Comparison of ENCODE assay signal across 22 cellular contexts in the genomic region with DNA sequence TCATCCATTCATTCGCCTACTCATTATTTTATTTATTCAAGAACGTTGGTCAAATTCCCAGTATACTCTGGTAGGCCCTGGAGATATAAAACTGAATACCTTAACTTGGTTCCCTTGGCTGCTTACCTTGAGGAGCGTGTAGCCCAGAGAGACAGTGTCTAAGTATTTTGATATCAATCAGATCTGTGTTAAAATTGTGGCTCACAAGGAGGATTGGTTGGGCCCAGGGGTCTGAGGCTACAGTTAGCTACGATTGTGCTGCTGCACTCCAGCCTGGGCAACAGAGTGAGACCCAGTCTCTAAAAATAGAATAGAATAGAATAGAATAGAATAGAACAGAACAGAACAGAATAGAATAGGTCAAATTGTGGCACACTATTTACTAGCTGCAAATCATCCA.
DNase-seq lines count a peak whose midpoint lies in the region; ATAC-seq and TF ChIP-seq lines count a peak whose summit lies in the region.
"Had no signal": no experiment of that assay in that cellular context is flagged by ENCODE, and none has a peak within 500 bp of the region (broad histone marks: within the 10 kb centered on the region; RNA-seq: fewer than 3 reads in every experiment).

No MANE protein-coding gene starts in this region.

- H3K4me1 Mint-ChIP-seq in nephron, result peaks cover 37% of the 10 kb centered on the region
- H3K4me1 Mint-ChIP-seq: CD4-positive, alpha-beta memory T cell; CD4-positive, CD25-positive, alpha-beta regulatory T cell; CD8-positive, alpha-beta memory T cell had no signal

- no peaks in the 10 kb centered on the region for H3K9me3 ChIP-seq in hepatocyte (ENCODE audit: low read depth)
- H3K9me3 ChIP-seq in SK-N-SH, result no peaks in the 10 kb centered on the region
- H3K9me3 ChIP-seq: BE2C, BLaER1 had no signal

- peaks cover under 1% of the 10 kb centered on the region for H3K9me3 Mint-ChIP-seq in nephron

- peak overlapping the region; percentile 75 for H3K27ac ChIP-seq in hepatocyte
- no peak overlapping the region for H3K27ac ChIP-seq in SK-N-SH (ENCODE audit: low read depth in 2 of 2, low read length in 1 of 2)
- H3K27ac ChIP-seq: BLaER1 had no signal

- H3F3A ChIP-seq in SK-N-SH (replicated peaks; ENCODE audit: insufficient read depth), result no peaks in the 10 kb centered on the region

- H3K27me3 ChIP-seq in hepatocyte (no peaks in the 10 kb centered on the region), SK-N-SH (ENCODE audit: insufficient read depth) (no peaks in the 10 kb centered on the region)
- H3K27me3 ChIP-seq: BE2C, BLaER1 had no signal

- POLR2A ChIA-PET in SK-N-SH (lab: Yijun Ruan, JAX), result no interaction called here

- H3K9me2 ChIP-seq in hepatocyte (replicated peaks; ENCODE audit: insufficient read depth), result no peaks in the 10 kb centered on the region
- H3K9me2 ChIP-seq in SK-N-SH, result no peaks in the 10 kb centered on the region

- no peaks in the 10 kb centered on the region for H3K36me3 ChIP-seq in hepatocyte (replicated peaks; ENCODE audit: insufficient read depth, low read depth)
- no peaks in the 10 kb centered on the region for H3K36me3 ChIP-seq in SK-N-SH (replicated peaks in 1 of 2; ENCODE audit: control insufficient read depth in 1 of 2, insufficient read depth in 2 of 2, low read length in 1 of 2)
- H3K36me3 ChIP-seq: BE2C, BLaER1 had no signal

- no peak overlapping the region for H3K4me2 ChIP-seq in hepatocyte
- H3K4me2 ChIP-seq in SK-N-SH, result no peak overlapping the region
- H3K4me2 ChIP-seq: BLaER1 had no signal

- no peaks in the 10 kb centered on the region for H4K20me1 ChIP-seq in hepatocyte (ENCODE audit: insufficient read depth, poor library complexity, severe bottlenecking)
- no peaks in the 10 kb centered on the region for H4K20me1 ChIP-seq in SK-N-SH (ENCODE audit: insufficient read depth)
- H4K20me1 ChIP-seq: BLaER1 had no signal

- TF ChIP-seq EP300 in SK-N-SH (IDR thresholded peaks at IDR 0.05; ENCODE audit: borderline replicate concordance in 1 of 2, low read depth in 1 of 2, low read length in 1 of 2), result no peak

- H3K36me3 Mint-ChIP-seq in nephron (ENCODE audit: low read depth), result peaks cover 3% of the 10 kb centered on the region
- H3K36me3 Mint-ChIP-seq: CD14-positive monocyte; CD4-positive, alpha-beta memory T cell; CD4-positive, CD25-positive, alpha-beta regulatory T cell; CD8-positive, alpha-beta memory T cell had no signal

- WGBS in hepatocyte (ENCODE audit: low lambda C conversion rate, missing lambda C conversion rate), result 84% methylated on average over 4 of the region's 4 CpGs
- WGBS in SK-N-SH (ENCODE audit: low lambda C conversion rate), result 17% methylated on average over 4 of the region's 4 CpGs

- H3K27me3 Mint-ChIP-seq in nephron (ENCODE audit: low read depth), result no peaks in the 10 kb centered on the region
- H3K27me3 Mint-ChIP-seq: CD4-positive, alpha-beta memory T cell; CD4-positive, CD25-positive, alpha-beta regulatory T cell had no signal

- H3K79me2 ChIP-seq in hepatocyte, result no peaks in the 10 kb centered on the region
- no peaks in the 10 kb centered on the region for H3K79me2 ChIP-seq in SK-N-SH (ENCODE audit: insufficient read depth)

- TF ChIP-seq RAD21 in SK-N-SH (IDR thresholded peaks at IDR 0.05; ENCODE audit: low read length), result no peak

- no peak overlapping the region for H3K9ac ChIP-seq in SK-N-SH
- H3K9ac ChIP-seq: BLaER1 had no signal

- H2AFZ ChIP-seq in hepatocyte, result no peak overlapping the region
- no peak overlapping the region for H2AFZ ChIP-seq in SK-N-SH (ENCODE audit: low read depth)

- H3K4me3 Mint-ChIP-seq in nephron, result no peak overlapping the region
- H3K4me3 Mint-ChIP-seq: CD14-positive monocyte; CD4-positive, alpha-beta memory T cell; CD4-positive, CD25-positive, alpha-beta regulatory T cell; CD8-positive, alpha-beta memory T cell had no signal

- DNase-seq in OCI-M1 (lab: John Stamatoyannopoulos, UW) (peak; percentile 43), hepatocyte (ENCODE audit: low spot score) (no peak), DMS53 treated with DMSO at 0.1 percent for 48 hours (lab: John Stamatoyannopoulos, UW; ENCODE audit: unreplicated experiment) (no peak), SK-N-SH (no peak)
- DNase-seq: 8988T; ACHN; C1 segment of cervical spinal cord; CD4-positive, alpha-beta memory T cell; CD4-positive, CD25-positive, alpha-beta regulatory T cell; CD8-positive, alpha-beta memory T cell; COR-L47; DMS 273 treated with DMSO at 0.1 percent for 48 hours; DMS153; DMS53; DMS79 treated with DMSO at 0.1 percent for 48 hours; GF-D8 had no signal

- no peak for TF ChIP-seq CTCF in hepatocyte (IDR thresholded peaks at IDR 0.05; ENCODE audit: poor library complexity)
- no peak for TF ChIP-seq CTCF in nephron (IDR thresholded peaks at IDR 0.05; ENCODE audit: unreplicated experiment in 3 of 3)
- no peak for TF ChIP-seq CTCF in SK-N-SH (IDR thresholded peaks at IDR 0.05)

- CTCF ChIA-PET in SK-N-SH (lab: Yijun Ruan, JAX), result interaction anchor here (0.6 to 1.3 kb wide), 4 partner anchors 10 to 1920 kb away, joined by 3 to 4 read pairs (median 3); no protein-coding TSS in a partner anchor

- ATAC-seq in GM21390 (IDR thresholded peaks at IDR 0.05; ENCODE audit: unreplicated experiment) (no peak), GM19324 (IDR thresholded peaks at IDR 0.05; ENCODE audit: low FRiP score, unreplicated experiment) (no peak)

- H3K27ac Mint-ChIP-seq in nephron, result peak overlapping the region in 2 of 3 experiments; percentile 85 to 87
- H3K27ac Mint-ChIP-seq: CD14-positive monocyte; CD4-positive, alpha-beta memory T cell; CD4-positive, CD25-positive, alpha-beta regulatory T cell; CD8-positive, alpha-beta memory T cell had no signal

- no peaks in the 10 kb centered on the region for H3K4me1 ChIP-seq in hepatocyte (ENCODE audit: insufficient read depth)
- H3K4me1 ChIP-seq in SK-N-SH (ENCODE audit: control insufficient read depth in 1 of 2, insufficient read depth in 2 of 2, low read depth in 1 of 2, low read length in 1 of 2), result peaks cover 0 to 7% of the 10 kb centered on the region in 2 experiments; a peak in 1 of 4 replicates
- H3K4me1 ChIP-seq: BLaER1 had no signal

- H3K4me3 ChIP-seq in hepatocyte (no peak overlapping the region), SK-N-SH (ENCODE audit: low read depth in 2 of 2, low read length in 1 of 2) (no peak overlapping the region)
- H3K4me3 ChIP-seq: BLaER1 had no signal

TF ChIP-seq in SK-N-SH, 30 proteins besides CTCF, POLR2A, EP300 and RAD21:
- TF ChIP-seq, protein P1, sequence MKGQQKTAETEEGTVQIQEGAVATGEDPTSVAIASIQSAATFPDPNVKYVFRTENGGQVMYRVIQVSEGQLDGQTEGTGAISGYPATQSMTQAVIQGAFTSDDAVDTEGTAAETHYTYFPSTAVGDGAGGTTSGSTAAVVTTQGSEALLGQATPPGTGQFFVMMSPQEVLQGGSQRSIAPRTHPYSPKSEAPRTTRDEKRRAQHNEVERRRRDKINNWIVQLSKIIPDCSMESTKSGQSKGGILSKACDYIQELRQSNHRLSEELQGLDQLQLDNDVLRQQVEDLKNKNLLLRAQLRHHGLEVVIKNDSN (IDR thresholded peaks at IDR 0.05; ENCODE audit: borderline replicate concordance, low read depth), result no peak
- TF ChIP-seq MXI1 (IDR thresholded peaks at IDR 0.05; ENCODE audit: low read depth, low read length), result no peak
- TF ChIP-seq, protein P2, sequence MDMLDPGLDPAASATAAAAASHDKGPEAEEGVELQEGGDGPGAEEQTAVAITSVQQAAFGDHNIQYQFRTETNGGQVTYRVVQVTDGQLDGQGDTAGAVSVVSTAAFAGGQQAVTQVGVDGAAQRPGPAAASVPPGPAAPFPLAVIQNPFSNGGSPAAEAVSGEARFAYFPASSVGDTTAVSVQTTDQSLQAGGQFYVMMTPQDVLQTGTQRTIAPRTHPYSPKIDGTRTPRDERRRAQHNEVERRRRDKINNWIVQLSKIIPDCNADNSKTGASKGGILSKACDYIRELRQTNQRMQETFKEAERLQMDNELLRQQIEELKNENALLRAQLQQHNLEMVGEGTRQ (IDR thresholded peaks at IDR 0.05; ENCODE audit: borderline replicate concordance, low read depth, low read length), result no peak
- TF ChIP-seq MEF2A (IDR thresholded peaks at IDR 0.05; ENCODE audit: borderline replicate concordance, low read depth), result no peak
- no peak for TF ChIP-seq FOXJ3 (CRISPR knock-in tag; IDR thresholded peaks at IDR 0.05)
- no peak for TF ChIP-seq TCF12 (IDR thresholded peaks at IDR 0.05)
- TF ChIP-seq RCOR1 (IDR thresholded peaks at IDR 0.05; ENCODE audit: low read length), result no peak
- TF ChIP-seq NRF1 (IDR thresholded peaks at IDR 0.05; ENCODE audit: low read depth, low read length), result no peak
- TF ChIP-seq, protein P3, sequence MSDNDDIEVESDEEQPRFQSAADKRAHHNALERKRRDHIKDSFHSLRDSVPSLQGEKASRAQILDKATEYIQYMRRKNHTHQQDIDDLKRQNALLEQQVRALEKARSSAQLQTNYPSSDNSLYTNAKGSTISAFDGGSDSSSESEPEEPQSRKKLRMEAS (IDR thresholded peaks at IDR 0.05; ENCODE audit: low read depth), result no peak
- TF ChIP-seq, protein P4, sequence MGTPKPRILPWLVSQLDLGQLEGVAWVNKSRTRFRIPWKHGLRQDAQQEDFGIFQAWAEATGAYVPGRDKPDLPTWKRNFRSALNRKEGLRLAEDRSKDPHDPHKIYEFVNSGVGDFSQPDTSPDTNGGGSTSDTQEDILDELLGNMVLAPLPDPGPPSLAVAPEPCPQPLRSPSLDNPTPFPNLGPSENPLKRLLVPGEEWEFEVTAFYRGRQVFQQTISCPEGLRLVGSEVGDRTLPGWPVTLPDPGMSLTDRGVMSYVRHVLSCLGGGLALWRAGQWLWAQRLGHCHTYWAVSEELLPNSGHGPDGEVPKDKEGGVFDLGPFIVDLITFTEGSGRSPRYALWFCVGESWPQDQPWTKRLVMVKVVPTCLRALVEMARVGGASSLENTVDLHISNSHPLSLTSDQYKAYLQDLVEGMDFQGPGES (IDR thresholded peaks at IDR 0.05; ENCODE audit: low read depth, low read length), result no peak
- TF ChIP-seq RXRA (IDR thresholded peaks at IDR 0.05; ENCODE audit: borderline replicate concordance, low read depth), result no peak
- TF ChIP-seq CHD2 (IDR thresholded peaks at IDR 0.05; ENCODE audit: low read length, partially characterized antibody), result no peak
- no peak for TF ChIP-seq ELF1 (IDR thresholded peaks at IDR 0.05)
- TF ChIP-seq GABPA (IDR thresholded peaks at IDR 0.05; ENCODE audit: low read depth), result no peak
- TF ChIP-seq TEAD4 (IDR thresholded peaks at IDR 0.05; ENCODE audit: borderline replicate concordance, insufficient read depth), result no peak
- TF ChIP-seq TAF1 (IDR thresholded peaks at IDR 0.05; ENCODE audit: borderline replicate concordance, low read depth, low read length), result no peak
